Comparison of ENCODE assay signal across 23 cellular contexts in genomic region chr5:9174446-9174845, GRCh38.
DNase-seq lines count a peak whose midpoint lies in the region; TF ChIP-seq lines count a peak whose summit lies in the region.
"Had no signal": no experiment of that assay in that cellular context is flagged by ENCODE, and none has a peak within 500 bp of the region (broad histone marks: within the 10 kb centered on the region; RNA-seq: fewer than 3 reads in every experiment).

No MANE protein-coding gene starts in this region.

- peaks cover 24% of the 10 kb centered on the region for H3K4me1 ChIP-seq in adipocyte (ENCODE audit: control insufficient read depth, insufficient read depth, low read length)
- H3K4me1 ChIP-seq: BLaER1 treated with 17β-estradiol and CSF1 and Interleukin-3, amounts not matched to agents 10 nM and 100 nM; HAP-1; left ventricle myocardium inferior; prostate gland; sigmoid colon; transverse colon had no signal

- H3K4me3 ChIP-seq in adipocyte (ENCODE audit: low read length): peak overlapping the region; percentile 26
- H3K4me3 ChIP-seq: BLaER1 treated with 17β-estradiol and CSF1 and Interleukin-3, amounts not matched to agents 10 nM and 100 nM; HAP-1; left ventricle myocardium inferior; prostate gland; sigmoid colon; transverse colon had no signal

- H3K4me1 Mint-ChIP-seq in HFFc6 (ENCODE audit: low read depth) (peaks cover 73% of the 10 kb centered on the region), osteocyte (ENCODE audit: unreplicated experiment) (peaks cover 46% of the 10 kb centered on the region)
- H3K4me1 Mint-ChIP-seq: stimulated activated effector memory CD8-positive, alpha-beta T cell treated with anti-CD3 and anti-CD28 coated beads, Interleukin-12 subunit alpha, Interleukin-12 subunit beta, amount 100 ng/mL, for 72 hours; T-helper 17 cell had no signal

- peak; percentile 30 for DNase-seq in HFFc6
- peak; percentile 36 for DNase-seq in adipocyte (ENCODE audit: low read depth)
- peak; percentile 80 for DNase-seq in fibroblast of gingiva (ENCODE audit: low read depth)
- DNase-seq in osteocyte (ENCODE audit: extremely low spot score, unreplicated experiment): no peak
- DNase-seq in NCI-H1694 (lab: John Stamatoyannopoulos, UW): no peak
- no peak for DNase-seq in AG08395 (ENCODE audit: low spot score)
- no peak for DNase-seq in activated effector memory CD4-positive, alpha-beta T cell treated with Interleukin-2 at 50 U/mL for 16 hours
- no peak for DNase-seq in NCI-H2081 treated with DMSO at 0.1 percent for 48 hours (lab: John Stamatoyannopoulos, UW)
- DNase-seq: activated T-cell treated with anti-CD3 and anti-CD28 coated beads, Interleukin-2, amount 50 U/mL, for 48 hours; GDM1; islet precursor cell; left ventricle myocardium inferior; NCI-H1092 treated with DMSO at 0.1 percent for 48 hours; NCI-H187 treated with DMSO at 0.1 percent for 48 hours; NCI-H524 treated with DMSO at 0.1 percent for 48 hours; SHP77; sigmoid colon; T-helper 17 cell; transverse colon had no signal

- no peak overlapping the region for H3K9ac ChIP-seq in adipocyte (ENCODE audit: low read length)
- H3K9ac ChIP-seq: BLaER1 treated with 17β-estradiol and CSF1 and Interleukin-3, amounts not matched to agents 10 nM and 100 nM had no signal

- no peaks in the 10 kb centered on the region for H3K9me3 ChIP-seq in adipocyte (ENCODE audit: control insufficient read depth, low read length)
- H3K9me3 ChIP-seq: HAP-1, prostate gland, sigmoid colon, transverse colon had no signal

- peaks cover 56% of the 10 kb centered on the region for H3K36me3 Mint-ChIP-seq in HFFc6 (ENCODE audit: low read depth)
- H3K36me3 Mint-ChIP-seq in osteocyte (ENCODE audit: unreplicated experiment): peaks cover 59% of the 10 kb centered on the region
- H3K36me3 Mint-ChIP-seq: stimulated activated effector memory CD8-positive, alpha-beta T cell treated with anti-CD3 and anti-CD28 coated beads, Interleukin-12 subunit alpha, Interleukin-12 subunit beta, amount 100 ng/mL, for 72 hours had no signal

- H3K27me3 ChIP-seq in adipocyte (replicated peaks; ENCODE audit: control insufficient read depth, insufficient read depth, low read length): no peaks in the 10 kb centered on the region
- H3K27me3 ChIP-seq: BLaER1 treated with 17β-estradiol and CSF1 and Interleukin-3, amounts not matched to agents 10 nM and 100 nM; sigmoid colon; transverse colon had no signal

- peaks cover 16% of the 10 kb centered on the region for H3K9me3 Mint-ChIP-seq in HFFc6
- H3K9me3 Mint-ChIP-seq in osteocyte (ENCODE audit: unreplicated experiment): peaks cover 31% of the 10 kb centered on the region

- H3K4me3 Mint-ChIP-seq in HFFc6: peak overlapping the region; percentile 61
- peak overlapping the region; percentile 15 for H3K4me3 Mint-ChIP-seq in osteocyte (ENCODE audit: unreplicated experiment)
- H3K4me3 Mint-ChIP-seq: stimulated activated effector memory CD8-positive, alpha-beta T cell treated with anti-CD3 and anti-CD28 coated beads, Interleukin-12 subunit alpha, Interleukin-12 subunit beta, amount 100 ng/mL, for 72 hours; T-helper 17 cell had no signal

- no peaks in the 10 kb centered on the region; the same call in none of the 2 replicates for H3K27me3 Mint-ChIP-seq in HFFc6 (ENCODE audit: insufficient read depth)
- H3K27me3 Mint-ChIP-seq in osteocyte (ENCODE audit: unreplicated experiment): no peaks in the 10 kb centered on the region
- H3K27me3 Mint-ChIP-seq: T-helper 17 cell had no signal

- TF ChIP-seq CTCF in HFFc6 (IDR thresholded peaks at IDR 0.05) (no peak), osteocyte (IDR thresholded peaks at IDR 0.05) (no peak)

- H3K27ac Mint-ChIP-seq in HFFc6 (peak overlapping the region; percentile 92), osteocyte (ENCODE audit: unreplicated experiment) (peak overlapping the region; percentile 85)
- H3K27ac Mint-ChIP-seq: stimulated activated effector memory CD8-positive, alpha-beta T cell treated with anti-CD3 and anti-CD28 coated beads, Interleukin-12 subunit alpha, Interleukin-12 subunit beta, amount 100 ng/mL, for 72 hours; T-helper 17 cell had no signal

- no peaks in the 10 kb centered on the region for H3K36me3 ChIP-seq in adipocyte (ENCODE audit: control insufficient read depth, insufficient read depth, low read length, severe bottlenecking)
- H3K36me3 ChIP-seq: BLaER1 treated with 17β-estradiol and CSF1 and Interleukin-3, amounts not matched to agents 10 nM and 100 nM; HAP-1; prostate gland; sigmoid colon; transverse colon had no signal

Comparison
In these comparisons a context has a peak if more than half of its experiments do, and no peak if none do; other contexts are left out.
1. DNase-seq: peak in HFFc6 (single experiment), adipocyte (single experiment) and fibroblast of gingiva (single experiment); none in osteocyte (single experiment), NCI-H1694 (single experiment), AG08395 (single experiment), activated effector memory CD4-positive, alpha-beta T cell treated with Interleukin-2 at 50 U/mL for 16 hours (single experiment) and NCI-H2081 treated with DMSO at 0.1 percent for 48 hours (single experiment).